Comparison of ENCODE assay signal across 6 cellular contexts in genomic region chr12:55816876-55817351, GRCh38. TPM values are rescaled to one million over a fixed set of nuclear protein-coding genes. Genes with fewer than 3 reads are reported as not detected.
DNase-seq lines count a peak whose midpoint lies in the region; ATAC-seq, FAIRE-seq and TF ChIP-seq lines count a peak whose summit lies in the region.

No MANE protein-coding gene starts in this region.

- H4K20me1 ChIP-seq in HepG2 (ENCODE audit: insufficient read depth, low read length): peaks cover 10% of the 10 kb centered on the region

- DNase-seq in CD4-positive, alpha-beta memory T cell: peak in 1 of 5 donors; percentile 4
- DNase-seq in SK-N-MC (ENCODE audit: low read depth, low spot score) (no peak), HepG2 (ENCODE audit: low spot score) (no peak), mucosa of gallbladder (ENCODE audit: low spot score) (no peak), GM13977 (ENCODE audit: low spot score) (no peak)

- no peak for TF ChIP-seq POLR2A in HepG2 (IDR thresholded peaks at IDR 0.05; ENCODE audit: insufficient read depth in 1 of 2, low read depth in 2 of 2, low read length in 2 of 2)

- H3K9me3 ChIP-seq in CD4-positive, alpha-beta memory T cell (ENCODE audit: control insufficient read depth in 1 of 2, low read length in 2 of 2): no peaks in the 10 kb centered on the region
- H3K9me3 ChIP-seq in SK-N-MC (ENCODE audit: low read depth, low read length) (no peaks in the 10 kb centered on the region), HepG2 (ENCODE audit: low read length) (no peaks in the 10 kb centered on the region)

- no peaks in the 10 kb centered on the region for H3K9me3 Mint-ChIP-seq in CD4-positive, alpha-beta memory T cell

- H3K27ac Mint-ChIP-seq in CD4-positive, alpha-beta memory T cell: no peak overlapping the region

- intact Hi-C loops in CD4-positive, alpha-beta memory T cell (cut with micrococcal nuclease): loop anchor here (1.0 to 10.0 kb wide), 9 partner anchors 12 to 832 kb away; partner anchors contain the start of genes DNAJC14, GDF11, PA2G4 and PYM1
- intact Hi-C loops in HepG2 (cut with micrococcal nuclease; ENCODE audit: unreplicated experiment): loop anchor here (1.0 kb wide), 1 partner anchor 110 kb away; the partner anchor contains the start of gene PYM1

- no peak for TF ChIP-seq RAD21 in HepG2 (CRISPR knock-in tag; IDR thresholded peaks at IDR 0.05)

- peak overlapping the region; percentile 88 for H3K27ac ChIP-seq in CD4-positive, alpha-beta memory T cell (ENCODE audit: low read depth, low read length)
- H3K27ac ChIP-seq in SK-N-MC: peak overlapping the region; percentile 90
- peak overlapping the region; percentile 79 for H3K27ac ChIP-seq in HepG2 (ENCODE audit: extremely low read length, insufficient read depth, low read length)

- peak overlapping the region; percentile 76 to 96 for H3K4me3 ChIP-seq in CD4-positive, alpha-beta memory T cell (ENCODE audit: low read length in 2 of 2)
- H3K4me3 ChIP-seq in SK-N-MC: peak overlapping the region; percentile 99
- peak overlapping the region; percentile 79 to 93 (median 82) for H3K4me3 ChIP-seq in HepG2 (replicated peaks in 1 of 3; ENCODE audit: insufficient read depth in 1 of 3, low read depth in 2 of 3, low read length in 3 of 3)

- in situ Hi-C loops in HepG2 (cut with HindIII; ENCODE audit: extremely low pct_ligation_motif_present, low pct_unique_long_range_greater_than_20kb) (no loop called here), GM13977 (cut with MboI; ENCODE audit: low pct_unique_long_range_greater_than_20kb, low sequenced_read_pairs, unreplicated experiment) (no loop called here)

- no peak for TF ChIP-seq CTCF in HepG2 (CRISPR knock-in tag; IDR thresholded peaks at IDR 0.05)
- no peak for TF ChIP-seq CTCF in GM13977 (IDR thresholded peaks at IDR 0.05; ENCODE audit: extremely low read depth, insufficient read depth, missing control alignments)

- H3K4me1 Mint-ChIP-seq in CD4-positive, alpha-beta memory T cell: peaks cover 29 to 43% (median 31%) of the 10 kb centered on the region in 4 donors

- POLR2A ChIA-PET in CD4-positive, alpha-beta memory T cell (lab: Charles Lee; ENCODE audit: partially characterized antibody): interaction anchor here (1.0 to 7.5 kb wide), 17 partner anchors 12 to 499 kb away, joined by 3 to 210 read pairs (median 13); partner anchors contain the start of genes BLOC1S1, CNPY2, DGKA and DNAJC14
- POLR2A ChIA-PET in HepG2 (lab: Yijun Ruan, JAX): interaction anchor here (0.7 to 6.2 kb wide), 18 partner anchors 8 to 908 kb away, joined by 3 to 206 read pairs (median 8); partner anchors contain the start of genes CD63, DGKA, DNAJC14 and NACA

- H3K4me1 ChIP-seq in CD4-positive, alpha-beta memory T cell (ENCODE audit: insufficient read depth, low read length): peaks cover 57% of the 10 kb centered on the region
- H3K4me1 ChIP-seq in HepG2 (ENCODE audit: insufficient read depth, low read length): peaks cover 56% of the 10 kb centered on the region

- no peaks in the 10 kb centered on the region for H3K27me3 ChIP-seq in CD4-positive, alpha-beta memory T cell (ENCODE audit: insufficient read depth, low read length)
- H3K27me3 ChIP-seq in HepG2 (ENCODE audit: control insufficient read depth in 1 of 2, insufficient read depth in 2 of 2, low read length in 2 of 2): no peaks in the 10 kb centered on the region; a peak in 1 of 5 replicates

- H3K27me3 Mint-ChIP-seq in CD4-positive, alpha-beta memory T cell: no peaks in the 10 kb centered on the region

- ATAC-seq in HepG2 (peak; percentile 1; the same call in 2 of the 3 replicates), GM21717 (IDR thresholded peaks at IDR 0.05; ENCODE audit: unreplicated experiment) (no peak)

- peaks cover 70% of the 10 kb centered on the region for H3K79me2 ChIP-seq in HepG2 (ENCODE audit: insufficient read depth, low read length)

- WGBS in HepG2 (ENCODE audit: low lambda C conversion rate): under 1% methylated on average over 14 of the region's 14 CpGs

- peaks cover 20 to 42% of the 10 kb centered on the region in 2 donors for H3K36me3 Mint-ChIP-seq in CD4-positive, alpha-beta memory T cell

- peak overlapping the region; percentile 75 for H2AFZ ChIP-seq in HepG2 (ENCODE audit: low read length)

- peaks cover 37% of the 10 kb centered on the region for H3K36me3 ChIP-seq in CD4-positive, alpha-beta memory T cell (ENCODE audit: insufficient read depth, low read length)
- H3K36me3 ChIP-seq in SK-N-MC (ENCODE audit: insufficient read depth, low read length) (peaks cover 63% of the 10 kb centered on the region), HepG2 (replicated peaks in 1 of 2; ENCODE audit: control insufficient read depth in 1 of 2, insufficient read depth in 2 of 2, low read length in 2 of 2) (peaks cover 7 to 33% of the 10 kb centered on the region in 2 experiments)

- no peak for FAIRE-seq in HepG2 (lab: Jason Lieb, UNC)

- H3K9ac ChIP-seq in SK-N-MC (ENCODE audit: insufficient read length) (peak overlapping the region; percentile 98), HepG2 (ENCODE audit: insufficient read depth, low read depth, low read length) (peak overlapping the region; percentile 93)

- CTCF ChIA-PET in CD4-positive, alpha-beta memory T cell (lab: Charles Lee; ENCODE audit: partially characterized antibody): interaction anchor here (0.7 to 4.6 kb wide), 13 partner anchors 9 to 212 kb away, joined by 3 to 39 read pairs (median 5); partner anchors contain the start of genes DNAJC14 and PYM1
- CTCF ChIA-PET in HepG2 (lab: Yijun Ruan, JAX; ENCODE audit: low intra/inter-chr PET ratio, low total read pairs): interaction anchor here (1.3 kb wide), 1 partner anchor 78 kb away, joined by 3 read pairs; no protein-coding TSS in a partner anchor

- BruUV-seq in HepG2 (replicated peaks; lab: Mats Ljungman, UMichigan): TSS peak; percentile 82

- TF ChIP-seq EP300 in HepG2 (IDR thresholded peaks at IDR 0.05; ENCODE audit: low read depth in 2 of 2, low read length in 2 of 2) (no peak), HepG2 (CRISPR knock-in tag; IDR thresholded peaks at IDR 0.05; ENCODE audit: borderline replicate concordance) (no peak)

- peak overlapping the region; percentile 74 for H3K4me2 ChIP-seq in HepG2 (ENCODE audit: low read depth, low read length)

- no peak overlapping the region for H3K4me3 Mint-ChIP-seq in CD4-positive, alpha-beta memory T cell

RNA-seq across cellular contexts. Expression of gene SARNP, which starts 0.6 kb away (rescaled TPM):
- 10 to 100 TPM; 47.7 to 49.4 TPM for total RNA-seq in CD4-positive, alpha-beta memory T cell
- polyA plus RNA-seq in CD4-positive, alpha-beta memory T cell: 100 to 1,000 TPM in 1 of 2 donors, 10 to 100 TPM in 1; 90.2 to 122 TPM
- total RNA-seq in HepG2 (2016; rRNA removed; fragmentation: Illumina TruSeq; extraction: Trizol) (95.4 and 137 TPM in 2 replicates), mucosa of gallbladder (36.6 TPM)
- 32.7 and 36.6 TPM in 2 replicates for total RNA-seq in HepG2 (2016; cell fraction: cytosol; rRNA removed; fragmentation: Illumina TruSeq; extraction: Trizol; ENCODE audit: low read depth)
- 95.5 and 155 TPM in 2 replicates for total RNA-seq in HepG2 (2016; cell fraction: insoluble cytoplasmic fraction; rRNA removed; fragmentation: Illumina TruSeq; extraction: Trizol)
- total RNA-seq in HepG2 (2016; cell fraction: membrane; rRNA removed; fragmentation: Illumina TruSeq; extraction: Trizol): 32.4 and 39.7 TPM in 2 replicates
- total RNA-seq in HepG2 (2016; cell fraction: nucleus; rRNA removed; fragmentation: Illumina TruSeq; extraction: Trizol): 47.9 and 53.6 TPM in 2 replicates
- 46.4 and 59.0 TPM in 2 replicates for polyA plus RNA-seq in HepG2 (2011; rRNA removed)
- 23.9 and 33.5 TPM in 2 replicates for polyA plus RNA-seq in HepG2 (2011; cell fraction: cytosol; rRNA removed)
- 15.1 and 17.8 TPM in 2 replicates for polyA plus RNA-seq in HepG2 (2011; cell fraction: nucleus; rRNA removed)
- polyA plus RNA-seq in HepG2 (2012): 47.5 and 49.6 TPM in 2 replicates
- polyA plus RNA-seq in HepG2 (2016; cell fraction: cytosol; fragmentation: Illumina TruSeq; extraction: Trizol; ENCODE audit: low read depth): 24.1 and 25.0 TPM in 2 replicates
- polyA plus RNA-seq in HepG2 (2016; cell fraction: insoluble cytoplasmic fraction; fragmentation: Illumina TruSeq; extraction: Trizol; ENCODE audit: low read depth): 123 and 138 TPM in 2 replicates
- polyA plus RNA-seq in HepG2 (2016; cell fraction: membrane; fragmentation: Illumina TruSeq; extraction: Trizol; ENCODE audit: low read depth): 25.2 and 25.7 TPM in 2 replicates
- polyA plus RNA-seq in HepG2 (2016; cell fraction: nucleus; fragmentation: Illumina TruSeq; extraction: Trizol; ENCODE audit: insufficient read depth, low read depth): 58.8 and 61.1 TPM in 2 replicates
- 41.0 and 49.7 TPM in 2 replicates for polyA minus RNA-seq in HepG2 (2011; rRNA and poly(A)+ RNA removed; ENCODE audit: low replicate concordance)
- polyA minus RNA-seq in HepG2 (2011; cell fraction: cytosol; rRNA and poly(A)+ RNA removed): 8.4 and 13.8 TPM in 2 replicates
- polyA minus RNA-seq in HepG2 (2011; cell fraction: nucleus; rRNA and poly(A)+ RNA removed): 45.7 and 51.5 TPM in 2 replicates

RNA-seq across cellular contexts. Expression of gene ORMDL2, which starts 0.9 kb away (rescaled TPM):
- total RNA-seq in CD4-positive, alpha-beta memory T cell: 10 to 100 TPM; 42.6 to 44.4 TPM
- 100 to 1,000 TPM in 1 of 2 donors, 10 to 100 TPM in 1; 95.8 to 142 TPM for polyA plus RNA-seq in CD4-positive, alpha-beta memory T cell
- total RNA-seq in HepG2 (2016; rRNA removed; fragmentation: Illumina TruSeq; extraction: Trizol) (14.8 and 28.6 TPM in 2 replicates), mucosa of gallbladder (66.2 TPM)
- 8.9 and 10.8 TPM in 2 replicates for total RNA-seq in HepG2 (2016; cell fraction: cytosol; rRNA removed; fragmentation: Illumina TruSeq; extraction: Trizol; ENCODE audit: low read depth)
- 18.4 and 26.4 TPM in 2 replicates for total RNA-seq in HepG2 (2016; cell fraction: insoluble cytoplasmic fraction; rRNA removed; fragmentation: Illumina TruSeq; extraction: Trizol)
- total RNA-seq in HepG2 (2016; cell fraction: membrane; rRNA removed; fragmentation: Illumina TruSeq; extraction: Trizol): 8.8 and 10.8 TPM in 2 replicates
- total RNA-seq in HepG2 (2016; cell fraction: nucleus; rRNA removed; fragmentation: Illumina TruSeq; extraction: Trizol): 20.1 and 21.6 TPM in 2 replicates
- polyA plus RNA-seq in HepG2 (2011; rRNA removed): 24.0 and 30.2 TPM in 2 replicates
- 17.7 and 25.9 TPM in 2 replicates for polyA plus RNA-seq in HepG2 (2011; cell fraction: cytosol; rRNA removed)
- polyA plus RNA-seq in HepG2 (2011; cell fraction: nucleus; rRNA removed): 10.1 and 18.4 TPM in 2 replicates
- 20.8 and 36.4 TPM in 2 replicates for polyA plus RNA-seq in HepG2 (2012)
- polyA plus RNA-seq in HepG2 (2016; cell fraction: cytosol; fragmentation: Illumina TruSeq; extraction: Trizol; ENCODE audit: low read depth): 11.3 and 13.0 TPM in 2 replicates
- 15.1 and 16.1 TPM in 2 replicates for polyA plus RNA-seq in HepG2 (2016; cell fraction: insoluble cytoplasmic fraction; fragmentation: Illumina TruSeq; extraction: Trizol; ENCODE audit: low read depth)
- 8.1 and 11.2 TPM in 2 replicates for polyA plus RNA-seq in HepG2 (2016; cell fraction: membrane; fragmentation: Illumina TruSeq; extraction: Trizol; ENCODE audit: low read depth)
- 36.9 and 39.7 TPM in 2 replicates for polyA plus RNA-seq in HepG2 (2016; cell fraction: nucleus; fragmentation: Illumina TruSeq; extraction: Trizol; ENCODE audit: insufficient read depth, low read depth)
- 41.3 and 201 TPM in 2 replicates for polyA minus RNA-seq in HepG2 (2011; rRNA and poly(A)+ RNA removed; ENCODE audit: low replicate concordance)
- 12.1 and 14.1 TPM in 2 replicates for polyA minus RNA-seq in HepG2 (2011; cell fraction: cytosol; rRNA and poly(A)+ RNA removed)
- polyA minus RNA-seq in HepG2 (2011; cell fraction: nucleus; rRNA and poly(A)+ RNA removed): 16.2 and 21.8 TPM in 2 replicates

RNA-seq across cellular contexts. Expression of gene DNAJC14, which starts 12.5 kb away (rescaled TPM):
- total RNA-seq in CD4-positive, alpha-beta memory T cell: 10 to 100 TPM; 31.8 to 42.4 TPM
- 10 to 100 TPM; 32.7 to 36.8 TPM for polyA plus RNA-seq in CD4-positive, alpha-beta memory T cell
- total RNA-seq in HepG2 (2016; rRNA removed; fragmentation: Illumina TruSeq; extraction: Trizol) (22.4 and 23.9 TPM in 2 replicates), mucosa of gallbladder (31.6 TPM)
- total RNA-seq in HepG2 (2016; cell fraction: cytosol; rRNA removed; fragmentation: Illumina TruSeq; extraction: Trizol; ENCODE audit: low read depth): 2.0 and 4.0 TPM in 2 replicates
- total RNA-seq in HepG2 (2016; cell fraction: insoluble cytoplasmic fraction; rRNA removed; fragmentation: Illumina TruSeq; extraction: Trizol): 16.8 and 27.1 TPM in 2 replicates
- total RNA-seq in HepG2 (2016; cell fraction: membrane; rRNA removed; fragmentation: Illumina TruSeq; extraction: Trizol): 11.0 and 11.4 TPM in 2 replicates
- 16.5 and 23.9 TPM in 2 replicates for total RNA-seq in HepG2 (2016; cell fraction: nucleus; rRNA removed; fragmentation: Illumina TruSeq; extraction: Trizol)
- 4.3 and 6.4 TPM in 2 replicates for polyA plus RNA-seq in HepG2 (2011; rRNA removed)
- polyA plus RNA-seq in HepG2 (2011; cell fraction: cytosol; rRNA removed): 5.6 and 8.0 TPM in 2 replicates
- 4.1 and 5.5 TPM in 2 replicates for polyA plus RNA-seq in HepG2 (2011; cell fraction: nucleus; rRNA removed)
- 8.4 and 9.3 TPM in 2 replicates for polyA plus RNA-seq in HepG2 (2012)
- 1.6 and 1.7 TPM in 2 replicates for polyA plus RNA-seq in HepG2 (2016; cell fraction: cytosol; fragmentation: Illumina TruSeq; extraction: Trizol; ENCODE audit: low read depth)
- polyA plus RNA-seq in HepG2 (2016; cell fraction: insoluble cytoplasmic fraction; fragmentation: Illumina TruSeq; extraction: Trizol; ENCODE audit: low read depth): 14.6 and 15.8 TPM in 2 replicates
- polyA plus RNA-seq in HepG2 (2016; cell fraction: membrane; fragmentation: Illumina TruSeq; extraction: Trizol; ENCODE audit: low read depth): 5.5 and 5.6 TPM in 2 replicates
- polyA plus RNA-seq in HepG2 (2016; cell fraction: nucleus; fragmentation: Illumina TruSeq; extraction: Trizol; ENCODE audit: insufficient read depth, low read depth): 19.8 and 23.8 TPM in 2 replicates
- polyA minus RNA-seq in HepG2 (2011; rRNA and poly(A)+ RNA removed; ENCODE audit: low replicate concordance): 6.5 and 22.6 TPM in 2 replicates
- polyA minus RNA-seq in HepG2 (2011; cell fraction: cytosol; rRNA and poly(A)+ RNA removed): 3.0 and 5.5 TPM in 2 replicates
- 7.2 and 8.2 TPM in 2 replicates for polyA minus RNA-seq in HepG2 (2011; cell fraction: nucleus; rRNA and poly(A)+ RNA removed)

RNA-seq across cellular contexts. Expression of gene MMP19, which starts 25.8 kb away (rescaled TPM):
- 1 to 10 TPM in 1 of 2 experiments, under 1 TPM in 1; 0.67 to 1.3 TPM for total RNA-seq in CD4-positive, alpha-beta memory T cell
- polyA plus RNA-seq in CD4-positive, alpha-beta memory T cell: not detected
- total RNA-seq in HepG2 (2016; rRNA removed; fragmentation: Illumina TruSeq; extraction: Trizol): 0.07 TPM in 1 of 2 replicates, not detected in the other
- not detected in 2 replicates for total RNA-seq in HepG2 (2016; cell fraction: cytosol; rRNA removed; fragmentation: Illumina TruSeq; extraction: Trizol; ENCODE audit: low read depth)
- total RNA-seq in HepG2 (2016; cell fraction: insoluble cytoplasmic fraction; rRNA removed; fragmentation: Illumina TruSeq; extraction: Trizol): 0.06 TPM in 1 of 2 replicates, not detected in the other
- not detected in 2 replicates for total RNA-seq in HepG2 (2016; cell fraction: membrane; rRNA removed; fragmentation: Illumina TruSeq; extraction: Trizol)
- total RNA-seq in HepG2 (2016; cell fraction: nucleus; rRNA removed; fragmentation: Illumina TruSeq; extraction: Trizol): not detected in 2 replicates
- polyA plus RNA-seq in HepG2 (2011; rRNA removed): 0.08 and 0.16 TPM in 2 replicates
- polyA plus RNA-seq in HepG2 (2011; cell fraction: cytosol; rRNA removed): 0.08 TPM in 2 replicates
- polyA plus RNA-seq in HepG2 (2011; cell fraction: nucleus; rRNA removed): 0.12 and 0.32 TPM in 2 replicates
- 0.08 and 0.19 TPM in 2 replicates for polyA plus RNA-seq in HepG2 (2012)
- not detected in 2 replicates for polyA plus RNA-seq in HepG2 (2016; cell fraction: cytosol; fragmentation: Illumina TruSeq; extraction: Trizol; ENCODE audit: low read depth)
- polyA plus RNA-seq in HepG2 (2016; cell fraction: insoluble cytoplasmic fraction; fragmentation: Illumina TruSeq; extraction: Trizol; ENCODE audit: low read depth): not detected in 2 replicates
- not detected in 2 replicates for polyA plus RNA-seq in HepG2 (2016; cell fraction: membrane; fragmentation: Illumina TruSeq; extraction: Trizol; ENCODE audit: low read depth)
- polyA plus RNA-seq in HepG2 (2016; cell fraction: nucleus; fragmentation: Illumina TruSeq; extraction: Trizol; ENCODE audit: insufficient read depth, low read depth): not detected in 2 replicates
- not detected in 2 replicates for polyA minus RNA-seq in HepG2 (2011; rRNA and poly(A)+ RNA removed; ENCODE audit: low replicate concordance)
- polyA minus RNA-seq in HepG2 (2011; cell fraction: cytosol; rRNA and poly(A)+ RNA removed): not detected in 2 replicates
- polyA minus RNA-seq in HepG2 (2011; cell fraction: nucleus; rRNA and poly(A)+ RNA removed): not detected in 2 replicates
- 5.2 TPM for total RNA-seq in mucosa of gallbladder
